Comparison of ENCODE assay signal across 1 cellular context in the genomic region with DNA sequence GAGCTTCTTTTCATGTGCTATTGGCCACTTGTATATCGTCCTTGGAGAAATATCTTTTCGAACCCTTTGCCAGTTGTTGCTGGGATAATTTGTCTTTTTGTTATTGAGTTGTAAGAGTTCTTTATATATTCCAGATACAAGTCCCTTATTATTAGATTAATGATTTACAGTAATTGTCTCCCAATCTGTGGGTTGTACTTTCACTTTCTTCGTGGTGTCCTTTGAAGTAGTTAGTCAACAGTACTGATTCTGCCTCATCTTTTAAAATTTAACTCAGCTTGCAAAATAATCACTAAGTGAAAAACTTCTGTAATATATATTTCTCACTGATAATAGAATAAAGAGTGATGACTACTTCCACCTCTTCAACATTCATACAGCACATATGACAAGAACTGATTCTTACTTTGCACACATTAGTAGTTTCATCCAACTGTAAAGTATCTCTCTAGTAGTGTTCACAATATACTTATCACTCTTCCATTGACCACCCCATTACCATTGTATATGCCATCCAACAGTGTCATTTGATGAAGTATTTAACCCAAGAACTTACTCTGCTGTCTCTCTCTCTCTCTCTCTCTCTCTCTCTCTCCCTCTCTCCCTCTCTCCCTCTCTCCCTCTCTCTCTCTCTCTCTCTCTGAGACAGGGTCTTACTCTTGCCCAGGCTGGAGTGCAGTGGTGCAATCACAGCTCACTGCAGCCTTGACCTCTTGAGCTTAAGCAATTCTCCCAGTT.
TF ChIP-seq lines count a peak whose summit lies in the region.

No MANE protein-coding gene starts in this region.

TF ChIP-seq in HepG2, 621 proteins besides CTCF, POLR2A, EP300 and RAD21 (continued from another document and continues in another):
- TF ChIP-seq MTF2 (CRISPR knock-in tag; IDR thresholded peaks at IDR 0.05; ENCODE audit: borderline replicate concordance) (no peak), ZNF333 (CRISPR knock-in tag; IDR thresholded peaks at IDR 0.05; ENCODE audit: borderline replicate concordance) (no peak), MATR3 (CRISPR knock-in tag; IDR thresholded peaks at IDR 0.05) (no peak), MTF1 (CRISPR knock-in tag; IDR thresholded peaks at IDR 0.05) (no peak), ZNF652 (CRISPR knock-in tag; IDR thresholded peaks at IDR 0.05; ENCODE audit: borderline replicate concordance, low read depth) (no peak), ZNF451 (CRISPR knock-in tag; IDR thresholded peaks at IDR 0.05) (no peak), ZFYVE20 (CRISPR knock-in tag; IDR thresholded peaks at IDR 0.05; ENCODE audit: borderline replicate concordance, low read depth) (no peak), ZNF563 (CRISPR knock-in tag; IDR thresholded peaks at IDR 0.05) (no peak), ZNF501 (CRISPR knock-in tag; IDR thresholded peaks at IDR 0.05) (no peak), ETV5 (CRISPR knock-in tag; IDR thresholded peaks at IDR 0.05; ENCODE audit: borderline replicate concordance) (no peak), MXI1 (IDR thresholded peaks at IDR 0.05; ENCODE audit: borderline replicate concordance, low read depth, low read length) (no peak), ZNF496 (CRISPR knock-in tag; IDR thresholded peaks at IDR 0.05; ENCODE audit: insufficient replicate concordance) (no peak), MEIS1 (CRISPR knock-in tag; IDR thresholded peaks at IDR 0.05; ENCODE audit: borderline replicate concordance) (no peak), KDM1A (CRISPR knock-in tag; IDR thresholded peaks at IDR 0.05) (no peak), RXRB (CRISPR knock-in tag; IDR thresholded peaks at IDR 0.05; ENCODE audit: borderline replicate concordance) (peak; percentile 66; the same call in 1 of the 2 replicates), NFATC3 (CRISPR knock-in tag; IDR thresholded peaks at IDR 0.05) (no peak), ADNP (CRISPR knock-in tag; IDR thresholded peaks at IDR 0.05) (peak; percentile 68; the same call in 1 of the 2 replicates), NCOA1 (CRISPR knock-in tag; IDR thresholded peaks at IDR 0.05) (no peak), ZNF382 (CRISPR knock-in tag; IDR thresholded peaks at IDR 0.05; ENCODE audit: borderline replicate concordance) (no peak), TARDBP (CRISPR knock-in tag; IDR thresholded peaks at IDR 0.05) (peak; percentile 77; the same call in 1 of the 2 replicates), JUND (CRISPR knock-in tag; IDR thresholded peaks at IDR 0.05) (no peak), GATAD1 (CRISPR knock-in tag; IDR thresholded peaks at IDR 0.05) (no peak), CBFB (CRISPR knock-in tag; IDR thresholded peaks at IDR 0.05) (no peak), MED1 (CRISPR knock-in tag; IDR thresholded peaks at IDR 0.05) (peak; percentile 44; the same call in 1 of the 2 replicates), MTA1 (CRISPR knock-in tag; IDR thresholded peaks at IDR 0.05; ENCODE audit: borderline replicate concordance) (no peak; the same call in 1 of the 2 replicates), CENPT (CRISPR knock-in tag; IDR thresholded peaks at IDR 0.05; ENCODE audit: low read depth) (no peak), HDAC2 (CRISPR knock-in tag; IDR thresholded peaks at IDR 0.05) (peak; percentile 65; the same call in 1 of the 2 replicates), ZFX (CRISPR knock-in tag; IDR thresholded peaks at IDR 0.05; ENCODE audit: low read depth) (no peak), ZFAT (CRISPR knock-in tag; conservative IDR thresholded peaks at IDR 0.05) (no peak), SMAD1 (CRISPR knock-in tag; IDR thresholded peaks at IDR 0.05; ENCODE audit: borderline replicate concordance, low read depth) (no peak), RXRA (CRISPR knock-in tag; IDR thresholded peaks at IDR 0.05) (peak; percentile 56; the same call in 1 of the 2 replicates), PPARG (CRISPR knock-in tag; conservative IDR thresholded peaks at IDR 0.05) (no peak)
- TF ChIP-seq, protein P1, sequence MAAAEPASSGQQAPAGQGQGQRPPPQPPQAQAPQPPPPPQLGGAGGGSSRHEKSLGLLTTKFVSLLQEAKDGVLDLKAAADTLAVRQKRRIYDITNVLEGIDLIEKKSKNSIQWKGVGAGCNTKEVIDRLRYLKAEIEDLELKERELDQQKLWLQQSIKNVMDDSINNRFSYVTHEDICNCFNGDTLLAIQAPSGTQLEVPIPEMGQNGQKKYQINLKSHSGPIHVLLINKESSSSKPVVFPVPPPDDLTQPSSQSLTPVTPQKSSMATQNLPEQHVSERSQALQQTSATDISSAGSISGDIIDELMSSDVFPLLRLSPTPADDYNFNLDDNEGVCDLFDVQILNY (CRISPR knock-in tag; conservative IDR thresholded peaks at IDR 0.05) = no peak
- TF ChIP-seq, protein P2, sequence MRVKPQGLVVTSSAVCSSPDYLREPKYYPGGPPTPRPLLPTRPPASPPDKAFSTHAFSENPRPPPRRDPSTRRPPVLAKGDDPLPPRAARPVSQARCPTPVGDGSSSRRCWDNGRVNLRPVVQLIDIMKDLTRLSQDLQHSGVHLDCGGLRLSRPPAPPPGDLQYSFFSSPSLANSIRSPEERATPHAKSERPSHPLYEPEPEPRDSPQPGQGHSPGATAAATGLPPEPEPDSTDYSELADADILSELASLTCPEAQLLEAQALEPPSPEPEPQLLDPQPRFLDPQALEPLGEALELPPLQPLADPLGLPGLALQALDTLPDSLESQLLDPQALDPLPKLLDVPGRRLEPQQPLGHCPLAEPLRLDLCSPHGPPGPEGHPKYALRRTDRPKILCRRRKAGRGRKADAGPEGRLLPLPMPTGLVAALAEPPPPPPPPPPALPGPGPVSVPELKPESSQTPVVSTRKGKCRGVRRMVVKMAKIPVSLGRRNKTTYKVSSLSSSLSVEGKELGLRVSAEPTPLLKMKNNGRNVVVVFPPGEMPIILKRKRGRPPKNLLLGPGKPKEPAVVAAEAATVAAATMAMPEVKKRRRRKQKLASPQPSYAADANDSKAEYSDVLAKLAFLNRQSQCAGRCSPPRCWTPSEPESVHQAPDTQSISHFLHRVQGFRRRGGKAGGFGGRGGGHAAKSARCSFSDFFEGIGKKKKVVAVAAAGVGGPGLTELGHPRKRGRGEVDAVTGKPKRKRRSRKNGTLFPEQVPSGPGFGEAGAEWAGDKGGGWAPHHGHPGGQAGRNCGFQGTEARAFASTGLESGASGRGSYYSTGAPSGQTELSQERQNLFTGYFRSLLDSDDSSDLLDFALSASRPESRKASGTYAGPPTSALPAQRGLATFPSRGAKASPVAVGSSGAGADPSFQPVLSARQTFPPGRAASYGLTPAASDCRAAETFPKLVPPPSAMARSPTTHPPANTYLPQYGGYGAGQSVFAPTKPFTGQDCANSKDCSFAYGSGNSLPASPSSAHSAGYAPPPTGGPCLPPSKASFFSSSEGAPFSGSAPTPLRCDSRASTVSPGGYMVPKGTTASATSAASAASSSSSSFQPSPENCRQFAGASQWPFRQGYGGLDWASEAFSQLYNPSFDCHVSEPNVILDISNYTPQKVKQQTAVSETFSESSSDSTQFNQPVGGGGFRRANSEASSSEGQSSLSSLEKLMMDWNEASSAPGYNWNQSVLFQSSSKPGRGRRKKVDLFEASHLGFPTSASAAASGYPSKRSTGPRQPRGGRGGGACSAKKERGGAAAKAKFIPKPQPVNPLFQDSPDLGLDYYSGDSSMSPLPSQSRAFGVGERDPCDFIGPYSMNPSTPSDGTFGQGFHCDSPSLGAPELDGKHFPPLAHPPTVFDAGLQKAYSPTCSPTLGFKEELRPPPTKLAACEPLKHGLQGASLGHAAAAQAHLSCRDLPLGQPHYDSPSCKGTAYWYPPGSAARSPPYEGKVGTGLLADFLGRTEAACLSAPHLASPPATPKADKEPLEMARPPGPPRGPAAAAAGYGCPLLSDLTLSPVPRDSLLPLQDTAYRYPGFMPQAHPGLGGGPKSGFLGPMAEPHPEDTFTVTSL (CRISPR knock-in tag; IDR thresholded peaks at IDR 0.05; ENCODE audit: borderline replicate concordance) = no peak
- TF ChIP-seq, protein P3, sequence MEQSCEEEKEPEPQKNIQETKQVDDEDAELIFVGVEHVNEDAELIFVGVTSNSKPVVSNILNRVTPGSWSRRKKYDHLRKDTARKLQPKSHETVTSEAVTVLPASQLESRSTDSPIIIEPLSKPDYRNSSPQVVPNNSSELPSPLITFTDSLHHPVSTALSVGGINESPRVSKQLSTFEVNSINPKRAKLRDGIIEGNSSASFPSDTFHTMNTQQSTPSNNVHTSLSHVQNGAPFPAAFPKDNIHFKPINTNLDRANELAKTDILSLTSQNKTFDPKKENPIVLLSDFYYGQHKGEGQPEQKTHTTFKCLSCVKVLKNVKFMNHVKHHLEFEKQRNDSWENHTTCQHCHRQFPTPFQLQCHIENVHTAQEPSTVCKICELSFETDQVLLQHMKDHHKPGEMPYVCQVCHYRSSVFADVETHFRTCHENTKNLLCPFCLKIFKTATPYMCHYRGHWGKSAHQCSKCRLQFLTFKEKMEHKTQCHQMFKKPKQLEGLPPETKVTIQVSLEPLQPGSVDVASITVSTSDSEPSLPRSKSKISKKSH (CRISPR knock-in tag; IDR thresholded peaks at IDR 0.05; ENCODE audit: borderline replicate concordance) = no peak
- TF ChIP-seq, protein P4, sequence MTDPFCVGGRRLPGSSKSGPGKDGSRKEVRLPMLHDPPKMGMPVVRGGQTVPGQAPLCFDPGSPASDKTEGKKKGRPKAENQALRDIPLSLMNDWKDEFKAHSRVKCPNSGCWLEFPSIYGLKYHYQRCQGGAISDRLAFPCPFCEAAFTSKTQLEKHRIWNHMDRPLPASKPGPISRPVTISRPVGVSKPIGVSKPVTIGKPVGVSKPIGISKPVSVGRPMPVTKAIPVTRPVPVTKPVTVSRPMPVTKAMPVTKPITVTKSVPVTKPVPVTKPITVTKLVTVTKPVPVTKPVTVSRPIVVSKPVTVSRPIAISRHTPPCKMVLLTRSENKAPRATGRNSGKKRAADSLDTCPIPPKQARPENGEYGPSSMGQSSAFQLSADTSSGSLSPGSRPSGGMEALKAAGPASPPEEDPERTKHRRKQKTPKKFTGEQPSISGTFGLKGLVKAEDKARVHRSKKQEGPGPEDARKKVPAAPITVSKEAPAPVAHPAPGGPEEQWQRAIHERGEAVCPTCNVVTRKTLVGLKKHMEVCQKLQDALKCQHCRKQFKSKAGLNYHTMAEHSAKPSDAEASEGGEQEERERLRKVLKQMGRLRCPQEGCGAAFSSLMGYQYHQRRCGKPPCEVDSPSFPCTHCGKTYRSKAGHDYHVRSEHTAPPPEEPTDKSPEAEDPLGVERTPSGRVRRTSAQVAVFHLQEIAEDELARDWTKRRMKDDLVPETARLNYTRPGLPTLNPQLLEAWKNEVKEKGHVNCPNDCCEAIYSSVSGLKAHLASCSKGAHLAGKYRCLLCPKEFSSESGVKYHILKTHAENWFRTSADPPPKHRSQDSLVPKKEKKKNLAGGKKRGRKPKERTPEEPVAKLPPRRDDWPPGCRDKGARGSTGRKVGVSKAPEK (CRISPR knock-in tag; IDR thresholded peaks at IDR 0.05; ENCODE audit: borderline replicate concordance) = no peak
- TF ChIP-seq, protein P5, sequence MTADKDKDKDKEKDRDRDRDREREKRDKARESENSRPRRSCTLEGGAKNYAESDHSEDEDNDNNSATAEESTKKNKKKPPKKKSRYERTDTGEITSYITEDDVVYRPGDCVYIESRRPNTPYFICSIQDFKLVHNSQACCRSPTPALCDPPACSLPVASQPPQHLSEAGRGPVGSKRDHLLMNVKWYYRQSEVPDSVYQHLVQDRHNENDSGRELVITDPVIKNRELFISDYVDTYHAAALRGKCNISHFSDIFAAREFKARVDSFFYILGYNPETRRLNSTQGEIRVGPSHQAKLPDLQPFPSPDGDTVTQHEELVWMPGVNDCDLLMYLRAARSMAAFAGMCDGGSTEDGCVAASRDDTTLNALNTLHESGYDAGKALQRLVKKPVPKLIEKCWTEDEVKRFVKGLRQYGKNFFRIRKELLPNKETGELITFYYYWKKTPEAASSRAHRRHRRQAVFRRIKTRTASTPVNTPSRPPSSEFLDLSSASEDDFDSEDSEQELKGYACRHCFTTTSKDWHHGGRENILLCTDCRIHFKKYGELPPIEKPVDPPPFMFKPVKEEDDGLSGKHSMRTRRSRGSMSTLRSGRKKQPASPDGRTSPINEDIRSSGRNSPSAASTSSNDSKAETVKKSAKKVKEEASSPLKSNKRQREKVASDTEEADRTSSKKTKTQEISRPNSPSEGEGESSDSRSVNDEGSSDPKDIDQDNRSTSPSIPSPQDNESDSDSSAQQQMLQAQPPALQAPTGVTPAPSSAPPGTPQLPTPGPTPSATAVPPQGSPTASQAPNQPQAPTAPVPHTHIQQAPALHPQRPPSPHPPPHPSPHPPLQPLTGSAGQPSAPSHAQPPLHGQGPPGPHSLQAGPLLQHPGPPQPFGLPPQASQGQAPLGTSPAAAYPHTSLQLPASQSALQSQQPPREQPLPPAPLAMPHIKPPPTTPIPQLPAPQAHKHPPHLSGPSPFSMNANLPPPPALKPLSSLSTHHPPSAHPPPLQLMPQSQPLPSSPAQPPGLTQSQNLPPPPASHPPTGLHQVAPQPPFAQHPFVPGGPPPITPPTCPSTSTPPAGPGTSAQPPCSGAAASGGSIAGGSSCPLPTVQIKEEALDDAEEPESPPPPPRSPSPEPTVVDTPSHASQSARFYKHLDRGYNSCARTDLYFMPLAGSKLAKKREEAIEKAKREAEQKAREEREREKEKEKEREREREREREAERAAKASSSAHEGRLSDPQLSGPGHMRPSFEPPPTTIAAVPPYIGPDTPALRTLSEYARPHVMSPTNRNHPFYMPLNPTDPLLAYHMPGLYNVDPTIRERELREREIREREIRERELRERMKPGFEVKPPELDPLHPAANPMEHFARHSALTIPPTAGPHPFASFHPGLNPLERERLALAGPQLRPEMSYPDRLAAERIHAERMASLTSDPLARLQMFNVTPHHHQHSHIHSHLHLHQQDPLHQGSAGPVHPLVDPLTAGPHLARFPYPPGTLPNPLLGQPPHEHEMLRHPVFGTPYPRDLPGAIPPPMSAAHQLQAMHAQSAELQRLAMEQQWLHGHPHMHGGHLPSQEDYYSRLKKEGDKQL (CRISPR knock-in tag; IDR thresholded peaks at IDR 0.05; ENCODE audit: low read depth) = no peak
- TF ChIP-seq, protein P6, sequence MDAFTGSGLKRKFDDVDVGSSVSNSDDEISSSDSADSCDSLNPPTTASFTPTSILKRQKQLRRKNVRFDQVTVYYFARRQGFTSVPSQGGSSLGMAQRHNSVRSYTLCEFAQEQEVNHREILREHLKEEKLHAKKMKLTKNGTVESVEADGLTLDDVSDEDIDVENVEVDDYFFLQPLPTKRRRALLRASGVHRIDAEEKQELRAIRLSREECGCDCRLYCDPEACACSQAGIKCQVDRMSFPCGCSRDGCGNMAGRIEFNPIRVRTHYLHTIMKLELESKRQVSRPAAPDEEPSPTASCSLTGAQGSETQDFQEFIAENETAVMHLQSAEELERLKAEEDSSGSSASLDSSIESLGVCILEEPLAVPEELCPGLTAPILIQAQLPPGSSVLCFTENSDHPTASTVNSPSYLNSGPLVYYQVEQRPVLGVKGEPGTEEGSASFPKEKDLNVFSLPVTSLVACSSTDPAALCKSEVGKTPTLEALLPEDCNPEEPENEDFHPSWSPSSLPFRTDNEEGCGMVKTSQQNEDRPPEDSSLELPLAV (CRISPR knock-in tag; conservative IDR thresholded peaks at IDR 0.05; ENCODE audit: low read depth) = no peak
